ENCODE assay signal across 8 cellular contexts in the genomic region with DNA sequence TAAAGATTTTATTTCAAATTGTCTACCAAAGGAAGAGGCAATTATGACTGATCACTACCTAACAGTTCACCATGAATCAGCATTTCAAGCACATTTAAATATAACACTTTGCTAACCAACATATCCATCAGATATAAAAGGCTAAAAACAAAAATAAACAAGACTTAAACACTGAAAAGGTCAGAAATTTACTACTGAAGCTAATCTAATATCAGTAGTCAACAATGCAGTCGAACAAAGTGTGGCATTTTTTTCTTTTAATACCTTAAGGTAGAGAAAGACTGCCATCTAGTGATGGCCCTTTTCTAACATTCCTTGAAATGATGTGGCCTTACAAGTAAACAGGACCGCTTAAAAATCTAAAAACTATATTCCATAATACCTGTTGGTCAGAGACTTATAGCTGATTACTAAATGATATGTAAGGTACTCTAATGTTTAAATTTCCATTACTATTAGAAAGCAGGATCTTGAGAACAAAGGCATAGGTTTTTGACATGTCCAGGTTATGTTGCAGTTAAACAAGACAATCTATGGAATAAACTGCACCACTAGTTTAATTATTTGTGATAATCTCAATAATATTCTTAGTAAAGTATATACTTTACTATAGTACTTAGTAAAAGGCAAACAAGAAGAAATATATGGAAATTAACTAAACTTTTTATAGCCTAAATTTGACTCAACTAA.
DNase-seq lines count a peak whose midpoint lies in the region; ATAC-seq and TF ChIP-seq lines count a peak whose summit lies in the region.

No MANE protein-coding gene starts in this region.

- TF ChIP-seq EP300 in SK-N-SH (IDR thresholded peaks at IDR 0.05; ENCODE audit: borderline replicate concordance in 1 of 2, low read depth in 1 of 2, low read length in 1 of 2) = no peak

- H3K23ac ChIP-seq in trophoblast cell (ENCODE audit: low read length) = no peak overlapping the region

- H3K4me1 ChIP-seq in SK-N-SH (ENCODE audit: control insufficient read depth in 1 of 2, insufficient read depth in 2 of 2, low read depth in 1 of 2, low read length in 1 of 2) (peaks cover 0 to 12% of the 10 kb centered on the region in 2 experiments; a peak in 1 of 4 replicates), trophoblast cell (ENCODE audit: control insufficient read depth in 1 of 2, insufficient read depth in 2 of 2, low read length in 2 of 2) (no peaks in the 10 kb centered on the region)

- peak; percentile 86 for TF ChIP-seq RAD21 in SK-N-SH (IDR thresholded peaks at IDR 0.05; ENCODE audit: low read length)

- no peaks in the 10 kb centered on the region for H3K9me2 ChIP-seq in SK-N-SH

- H2BK120ac ChIP-seq in trophoblast cell (ENCODE audit: insufficient read depth, low read length, poor library complexity) = no peak overlapping the region

- no peak overlapping the region for H2BK12ac ChIP-seq in trophoblast cell (ENCODE audit: low read length)

- no peaks in the 10 kb centered on the region for H3K27me3 ChIP-seq in SK-N-SH (ENCODE audit: insufficient read depth)
- no peaks in the 10 kb centered on the region for H3K27me3 ChIP-seq in trophoblast cell (ENCODE audit: insufficient read depth, low read length)

- no peak overlapping the region for H2BK5ac ChIP-seq in trophoblast cell (ENCODE audit: low read depth, low read length, poor library complexity)

- ATAC-seq in GM21723 (IDR thresholded peaks at IDR 0.05; ENCODE audit: unreplicated experiment) (no peak), HG03520 (IDR thresholded peaks at IDR 0.05; ENCODE audit: unreplicated experiment) (no peak), HG03108 (IDR thresholded peaks at IDR 0.05; ENCODE audit: unreplicated experiment) (no peak)

- no peak overlapping the region for H4K12ac ChIP-seq in trophoblast cell (ENCODE audit: low read depth, low read length)

- H4K91ac ChIP-seq in trophoblast cell (ENCODE audit: low read depth, low read length) = no peak overlapping the region

- H2AFZ ChIP-seq in SK-N-SH (ENCODE audit: low read depth) (no peak overlapping the region), trophoblast cell (ENCODE audit: insufficient read depth, low read length, poor library complexity) (no peak overlapping the region)

- H4K8ac ChIP-seq in trophoblast cell (ENCODE audit: low read depth, low read length) = no peak overlapping the region

- peak; percentile 12 for DNase-seq in GM10248 (ENCODE audit: extremely low spot score)
- DNase-seq in NCI-H1092 (lab: John Stamatoyannopoulos, UW) = peak; percentile 6
- DNase-seq in SK-N-SH = peak; percentile 21
- DNase-seq in fibroblast of the conjunctiva (ENCODE audit: low read depth) = peak; percentile 54
- peak; percentile 18 to 90 for DNase-seq in trophoblast cell

- H3K4me2 ChIP-seq in SK-N-SH (no peak overlapping the region), trophoblast cell (ENCODE audit: low read length) (no peak overlapping the region)

- H3K9ac ChIP-seq in SK-N-SH (no peak overlapping the region), trophoblast cell (ENCODE audit: low read length) (no peak overlapping the region)

- POLR2A ChIA-PET in GM10248 (lab: Yijun Ruan, JAX) (interaction anchor here (0.5 kb wide), 1 partner anchor 353 kb away, joined by 3 read pairs; no protein-coding TSS in a partner anchor), SK-N-SH (lab: Yijun Ruan, JAX) (no interaction called here)

- H3K4me3 ChIP-seq in SK-N-SH (ENCODE audit: low read depth in 2 of 2, low read length in 1 of 2) (no peak overlapping the region), trophoblast cell (ENCODE audit: low read depth, low read length) (no peak overlapping the region)

- H4K20me1 ChIP-seq in SK-N-SH (ENCODE audit: insufficient read depth) = no peaks in the 10 kb centered on the region

- no peak overlapping the region for H2AK5ac ChIP-seq in trophoblast cell (ENCODE audit: low read length)

- H3K18ac ChIP-seq in trophoblast cell (ENCODE audit: low read length) = no peak overlapping the region

- no peak overlapping the region for H3K14ac ChIP-seq in trophoblast cell (ENCODE audit: low read length)

- H3K27ac ChIP-seq in SK-N-SH (ENCODE audit: low read depth in 2 of 2, low read length in 1 of 2) (no peak overlapping the region), trophoblast cell (ENCODE audit: low read depth, low read length) (no peak overlapping the region)

- no peaks in the 10 kb centered on the region for H3K79me1 ChIP-seq in trophoblast cell (ENCODE audit: low read length)

- peaks cover 0 to 5% of the 10 kb centered on the region in 2 experiments for H3K36me3 ChIP-seq in SK-N-SH (replicated peaks in 1 of 2; ENCODE audit: control insufficient read depth in 1 of 2, insufficient read depth in 2 of 2, low read length in 1 of 2)
- no peaks in the 10 kb centered on the region for H3K36me3 ChIP-seq in trophoblast cell (ENCODE audit: control insufficient read depth in 1 of 2, insufficient read depth in 2 of 2, low read length in 2 of 2)

- peak; percentile 47 for TF ChIP-seq CTCF in GM10248 (IDR thresholded peaks at IDR 0.05; ENCODE audit: control extremely low read depth, extremely low read depth, low read depth, missing control alignments)
- peak; percentile 85 for TF ChIP-seq CTCF in SK-N-SH (IDR thresholded peaks at IDR 0.05)

- CTCF ChIA-PET in GM10248 (lab: Yijun Ruan, JAX) = interaction anchor here (1.0 to 1.7 kb wide), 10 partner anchors 8 to 1199 kb away, joined by 3 to 7 read pairs (median 4); no protein-coding TSS in a partner anchor
- CTCF ChIA-PET in SK-N-SH (lab: Yijun Ruan, JAX) = interaction anchor here (0.5 to 3.5 kb wide), 43 partner anchors 8 to 1220 kb away, joined by 3 to 25 read pairs (median 4); no protein-coding TSS in a partner anchor

- no peaks in the 10 kb centered on the region for H3F3A ChIP-seq in SK-N-SH (replicated peaks; ENCODE audit: insufficient read depth)

- WGBS in SK-N-SH (ENCODE audit: low lambda C conversion rate) = 29% methylated on average over 2 of the region's 2 CpGs
- no CpG with 5 or more reads among the region's 2 CpGs for WGBS in trophoblast cell (ENCODE audit: extremely low coverage, insufficient coverage, insufficient read length)

- H3K9me3 ChIP-seq in SK-N-SH (no peaks in the 10 kb centered on the region), trophoblast cell (ENCODE audit: insufficient read depth, low read depth, low read length) (no peaks in the 10 kb centered on the region)

- H3K4ac ChIP-seq in trophoblast cell (ENCODE audit: low read depth, low read length) = no peak overlapping the region

- no peaks in the 10 kb centered on the region for H3K79me2 ChIP-seq in SK-N-SH (ENCODE audit: insufficient read depth)
- H3K79me2 ChIP-seq in trophoblast cell (ENCODE audit: control insufficient read depth, insufficient read depth, low read length, poor library complexity) = no peaks in the 10 kb centered on the region

TF ChIP-seq in SK-N-SH, 30 proteins besides CTCF, POLR2A, EP300 and RAD21:
- no peak for TF ChIP-seq TEAD4 (IDR thresholded peaks at IDR 0.05; ENCODE audit: borderline replicate concordance, insufficient read depth)
- peak; percentile 47 for TF ChIP-seq SMC3 (IDR thresholded peaks at IDR 0.05; ENCODE audit: low read depth, low read length)
